15 cellular contexts compared by ENCODE assay signal in genomic region chr14:51564460-51564859, GRCh38.
DNase-seq lines count a peak whose midpoint lies in the region; ATAC-seq and TF ChIP-seq lines count a peak whose summit lies in the region.
"Had no signal": no experiment of that assay in that cellular context is flagged by ENCODE, and none has a peak within 500 bp of the region (broad histone marks: within the 10 kb centered on the region; RNA-seq: fewer than 3 reads in every experiment).

No MANE protein-coding gene starts in this region.

- peaks cover 7% of the 10 kb centered on the region; the same call in 1 of the 2 replicates for H3K79me2 ChIP-seq in GM23248 (ENCODE audit: insufficient read depth)

- no peaks in the 10 kb centered on the region for H3K36me3 Mint-ChIP-seq in progenitor cell of endocrine pancreas (ENCODE audit: insufficient read depth)
- H3K36me3 Mint-ChIP-seq: CD14-positive monocyte had no signal

- peaks cover 7% of the 10 kb centered on the region for H3K4me1 Mint-ChIP-seq in progenitor cell of endocrine pancreas (ENCODE audit: low read depth)
- H3K4me1 Mint-ChIP-seq: CD14-positive monocyte had no signal

- DNase-seq in GM23248: no peak
- DNase-seq in NCI-H69 (lab: John Stamatoyannopoulos, UW): peak; percentile 98
- DNase-seq in progenitor cell of endocrine pancreas (ENCODE audit: low spot score, unreplicated experiment): no peak
- DNase-seq in NCI-H1694 (lab: John Stamatoyannopoulos, UW): no peak
- no peak for DNase-seq in stimulated activated naive CD8-positive, alpha-beta T cell treated with anti-CD3 and anti-CD28 coated beads, Interleukin-15, Interleukin-2, amounts not matched to agents 100 U/mL and 50 U/mL, for 24 hours
- DNase-seq: activated CD4-positive, alpha-beta T cell treated with anti-CD3 and anti-CD28 coated beads, Interleukin-2, amount 10 ng/mL, durations not matched to agents 24 days and 14 days; activated T-cell treated with anti-CD3 and anti-CD28 coated beads, Interleukin-2, amount 50 U/mL, for 1 hour; NCI-H1436; SIG-M5 had no signal

- no peak overlapping the region for H3K4me3 ChIP-seq in GM23248
- H3K4me3 ChIP-seq in esophagus (ENCODE audit: low read depth in 1 of 2, low read length in 2 of 2): no peak overlapping the region
- H3K4me3 ChIP-seq: K562 had no signal

- in situ Hi-C loops in GM23248 (cut with MboI): no loop called here

- no peaks in the 10 kb centered on the region for H3K27me3 Mint-ChIP-seq in progenitor cell of endocrine pancreas

- TF ChIP-seq CTCF in progenitor cell of endocrine pancreas (IDR thresholded peaks at IDR 0.05; ENCODE audit: unreplicated experiment): no peak

- WGBS in GM23248 (ENCODE audit: low coverage in 1 of 2, low lambda C conversion rate in 2 of 2, missing lambda C conversion rate in 2 of 2), 2 experiments: 58 to 64% methylated on average over 5 of the region's 5 CpGs
- WGBS in esophagus, 2 donors: 58 to 66% methylated on average over 5 of the region's 5 CpGs

- H3K27ac ChIP-seq in GM23248: no peak overlapping the region
- H3K27ac ChIP-seq in esophagus (ENCODE audit: low read depth in 2 of 2, low read length in 1 of 2): peak overlapping the region; percentile 57 to 82

- H4K20me1 ChIP-seq in GM23248 (ENCODE audit: insufficient read depth): no peaks in the 10 kb centered on the region

- H3K9me3 ChIP-seq in GM23248 (ENCODE audit: low read depth) (no peaks in the 10 kb centered on the region), esophagus (ENCODE audit: control insufficient read depth in 2 of 2, insufficient read depth in 1 of 2, low read depth in 1 of 2, low read length in 1 of 2) (no peaks in the 10 kb centered on the region)

- H3K27me3 ChIP-seq in GM23248 (replicated peaks; ENCODE audit: insufficient read depth) (no peaks in the 10 kb centered on the region), esophagus (ENCODE audit: control insufficient read depth in 1 of 2, insufficient read depth in 2 of 2, low read length in 2 of 2) (no peaks in the 10 kb centered on the region)

- H3K9me3 Mint-ChIP-seq in progenitor cell of endocrine pancreas (ENCODE audit: low read depth): peaks cover 5% of the 10 kb centered on the region
- H3K9me3 Mint-ChIP-seq: activated CD4-positive, alpha-beta T cell treated with anti-CD3 and anti-CD28 coated beads, Interleukin-2, amount 10 ng/mL, durations not matched to agents 24 days and 14 days; T-helper 2 cell treated with Interferon-gamma antibody and Interleukin-4, amounts not matched to agents 5 μg/mL and 100 μg/mL, for 36 hours had no signal

- peak overlapping the region; percentile 71 for H3K27ac Mint-ChIP-seq in progenitor cell of endocrine pancreas
- H3K27ac Mint-ChIP-seq: activated CD4-positive, alpha-beta T cell treated with anti-CD3 and anti-CD28 coated beads, Interleukin-2, amount 10 ng/mL, durations not matched to agents 24 days and 14 days; CD14-positive monocyte; T-helper 2 cell treated with Interferon-gamma antibody and Interleukin-4, amounts not matched to agents 5 μg/mL and 100 μg/mL, for 36 hours had no signal

- no peaks in the 10 kb centered on the region for H3K36me3 ChIP-seq in GM23248 (ENCODE audit: low read depth)
- H3K36me3 ChIP-seq in esophagus (ENCODE audit: control insufficient read depth in 2 of 2, insufficient read depth in 2 of 2, low read length in 1 of 2): no peaks in the 10 kb centered on the region

- no peak overlapping the region for H3K4me3 Mint-ChIP-seq in progenitor cell of endocrine pancreas (ENCODE audit: low read depth)
- H3K4me3 Mint-ChIP-seq: activated CD4-positive, alpha-beta T cell treated with anti-CD3 and anti-CD28 coated beads, Interleukin-2, amount 10 ng/mL, durations not matched to agents 24 days and 14 days; CD14-positive monocyte; T-helper 2 cell treated with Interferon-gamma antibody and Interleukin-4, amounts not matched to agents 5 μg/mL and 100 μg/mL, for 36 hours had no signal

- no peak overlapping the region for H3K9ac ChIP-seq in GM23248

- peaks cover 11% of the 10 kb centered on the region for H3F3A ChIP-seq in GM23248 (ENCODE audit: insufficient read depth)

- no peaks in the 10 kb centered on the region for H3K9me2 ChIP-seq in GM23248 (ENCODE audit: insufficient read depth)

- no peak for ATAC-seq in stimulated activated naive CD8-positive, alpha-beta T cell treated with anti-CD3 and anti-CD28 coated beads, Interleukin-15, Interleukin-2, amounts not matched to agents 100 U/mL and 50 U/mL, for 24 hours
- ATAC-seq in GM21360 (IDR thresholded peaks at IDR 0.05; ENCODE audit: unreplicated experiment): no peak
- ATAC-seq in activated CD4-positive, CD25-positive, alpha-beta regulatory T cell treated with anti-CD3 and anti-CD28 coated beads, Interleukin-2, amount 50 U/mL, for 24 hours: no peak
- ATAC-seq: K562 had no signal

- peak overlapping the region; percentile 36 for H2AFZ ChIP-seq in GM23248

- peaks cover 27% of the 10 kb centered on the region; the same call in 1 of the 2 replicates for H3K4me1 ChIP-seq in GM23248 (ENCODE audit: insufficient read depth)
- peaks cover 0 to 7% of the 10 kb centered on the region in 2 donors for H3K4me1 ChIP-seq in esophagus (ENCODE audit: control insufficient read depth in 2 of 2, insufficient read depth in 2 of 2, low read length in 1 of 2)

- H3K4me2 ChIP-seq in GM23248 (ENCODE audit: unreplicated experiment): no peak overlapping the region
